In genomic region chrX:68480969-68481368, GRCh38 we compare ENCODE assay signal across 9 cellular contexts. TPM values are rescaled to one million over a fixed set of nuclear protein-coding genes. Genes with fewer than 3 reads are reported as not detected.
"Had no signal": no experiment of that assay in that cellular context is flagged by ENCODE, and none has a peak within 500 bp of the region (broad histone marks: within the 10 kb centered on the region; RNA-seq: fewer than 3 reads in every experiment).

No MANE protein-coding gene starts in this region.

- H3K27ac ChIP-seq: HL-60, KMS-11 had no signal

- H3K9ac ChIP-seq: KMS-11 had no signal

- FAIRE-seq: HepG2, HTR-8/SVneo, K562 had no signal

- H3K4me2 ChIP-seq: KMS-11 had no signal

- ATAC-seq: HepG2, K562 had no signal

- DNase-seq: IMR-90, KBM-7, KG1 had no signal

- H3K4me3 ChIP-seq: K562 had no signal

RNA-seq across cellular contexts. Expression of gene OPHN1, which starts 47.7 kb away (rescaled TPM):
- polyA plus RNA-seq: IgD-negative memory B cell had no signal
